In the genomic region with DNA sequence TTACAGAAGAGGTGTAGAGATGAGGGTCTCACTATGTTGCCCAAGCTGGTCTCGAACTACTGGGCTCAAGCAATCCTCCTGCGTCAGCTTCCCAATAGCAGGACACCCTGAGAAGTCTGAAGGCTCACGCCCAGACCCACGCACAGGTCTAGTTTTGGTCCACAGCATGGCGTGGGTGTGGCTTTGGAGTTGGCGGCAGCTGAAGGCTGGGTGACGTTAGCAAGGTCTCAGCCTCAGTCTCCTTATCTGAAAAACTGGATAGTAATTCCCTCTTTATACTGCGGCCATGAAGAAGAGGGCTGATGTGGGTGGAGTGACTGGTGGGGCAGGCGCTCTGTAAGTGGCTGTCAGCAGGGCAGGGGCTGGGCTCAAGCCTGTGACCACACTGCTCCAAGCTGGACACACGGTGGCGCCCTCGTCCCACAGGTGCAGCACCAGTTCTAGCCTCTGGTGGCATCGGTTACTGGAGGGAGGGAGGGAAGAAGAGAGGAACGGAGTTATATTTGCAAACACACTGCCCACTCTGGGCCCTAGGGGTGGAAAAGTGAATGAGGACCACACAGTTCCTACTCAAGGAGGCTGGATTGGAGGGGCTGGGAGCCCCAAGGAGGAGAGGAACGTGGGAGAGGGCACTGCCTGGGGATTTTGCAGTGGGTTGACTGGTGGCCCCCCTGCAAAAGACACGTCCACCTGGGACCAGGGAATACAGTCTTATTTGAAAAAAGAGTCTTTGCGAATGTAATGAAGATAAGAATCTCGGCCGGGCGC, we compare ENCODE assay signal across 8 cellular contexts.
A peak's percentile ranks its signal among the peaks of the same experiment; 100 is the strongest.
DNase-seq lines count a peak whose midpoint lies in the region; ATAC-seq lines count a peak whose summit lies in the region.

No MANE protein-coding gene starts in this region.

- ATAC-seq in GM18867 (IDR thresholded peaks at IDR 0.05; ENCODE audit: unreplicated experiment) (peak; percentile 88), HG03139 (IDR thresholded peaks at IDR 0.05; ENCODE audit: unreplicated experiment) (peak; percentile 70)

- DNase-seq in ACHN, result peak; percentile 89
- DNase-seq in NCI-H510A (lab: John Stamatoyannopoulos, UW), result peak; percentile 52
- DNase-seq in activated CD4-positive, CD25-positive, alpha-beta regulatory T cell treated with anti-CD3 and anti-CD28 coated beads, Interleukin-2, amount 50 U/mL, for 72 hours, result peak; percentile 91
- DNase-seq in central memory CD4-positive, alpha-beta T cell, result peak; percentile 81
- DNase-seq in kidney tubule cell (ENCODE audit: low spot score), result peak; percentile 93
- DNase-seq in stimulated activated CD4-positive, alpha-beta T cell treated with anti-CD3 and anti-CD28 coated beads, Interleukin-1b, Interleukin-23, amount 100 ng/mL, for 48 hours, result peak; percentile 92

- in situ Hi-C loops in ACHN (cut with HindIII; ENCODE audit: low pct_ligation_motif_present, low pct_unique_long_range_greater_than_20kb, low sequenced_read_pairs), result no loop called here

Comparison
In these comparisons a context has a peak if more than half of its experiments do, and no peak if none do; other contexts are left out.
1. Peak in every context shown above with its lines: DNase-seq and ATAC-seq.